ENCODE assay signal across 15 cellular contexts in genomic region chr2:207734636-207735512, GRCh38. TPM values are rescaled to one million over a fixed set of nuclear protein-coding genes. Genes with fewer than 3 reads are reported as not detected.
DNase-seq lines count a peak whose midpoint lies in the region; ATAC-seq, FAIRE-seq and TF ChIP-seq lines count a peak whose summit lies in the region.
"Had no signal": no experiment of that assay in that cellular context is flagged by ENCODE, and none has a peak within 500 bp of the region (broad histone marks: within the 10 kb centered on the region; RNA-seq: fewer than 3 reads in every experiment).

No MANE protein-coding gene starts in this region.

- H3K36me3 ChIP-seq in small intestine (ENCODE audit: control insufficient read depth in 2 of 2, insufficient read depth in 2 of 2, low read length in 2 of 2), result peaks cover 0 to 6% of the 10 kb centered on the region in 2 donors
- H3K36me3 ChIP-seq in psoas muscle (ENCODE audit: insufficient read depth in 1 of 2, low read depth in 1 of 2), result peaks cover 0 to 26% of the 10 kb centered on the region in 2 donors

- H3K9me3 Mint-ChIP-seq in WTC11, result peaks cover 4% of the 10 kb centered on the region; the same call in 1 of the 2 replicates
- H3K9me3 Mint-ChIP-seq: CD4-positive, CD25-positive, alpha-beta regulatory T cell; H9 had no signal

- H3K9me3 ChIP-seq in small intestine (ENCODE audit: control insufficient read depth, low read depth), result no peaks in the 10 kb centered on the region
- H3K9me3 ChIP-seq in psoas muscle, result no peaks in the 10 kb centered on the region

- H3K27me3 Mint-ChIP-seq in WTC11 (ENCODE audit: low read depth), result no peaks in the 10 kb centered on the region
- H3K27me3 Mint-ChIP-seq: CD4-positive, CD25-positive, alpha-beta regulatory T cell had no signal

- no peaks in the 10 kb centered on the region for H3K4me1 Mint-ChIP-seq in WTC11
- H3K4me1 Mint-ChIP-seq: H9 had no signal

- 39 to 71% (median 52%) methylated on average over 4 of the region's 4 CpGs for WGBS in small intestine, 3 donors
- 92 to 96% (median 92%) methylated on average over 4 of the region's 4 CpGs for WGBS in psoas muscle, 3 donors

- H3K4me1 ChIP-seq in small intestine (ENCODE audit: control insufficient read depth in 2 of 2, insufficient read depth in 1 of 2, low read depth in 1 of 2, low read length in 1 of 2) (no peaks in the 10 kb centered on the region), psoas muscle (no peaks in the 10 kb centered on the region)

- no peak overlapping the region for H3K4me3 Mint-ChIP-seq in WTC11
- H3K4me3 Mint-ChIP-seq: CD4-positive, CD25-positive, alpha-beta regulatory T cell; H9 had no signal

- intact Hi-C loops in left colon (cut with DNase I, micrococcal nuclease), result no loop called here
- intact Hi-C loops in psoas muscle (cut with DNase I), result loop anchor here in 1 of 2 donors (5.0 kb wide), 1 partner anchor 108 kb away; the partner anchor contains the start of gene METTL21A

- TF ChIP-seq POLR2A in GM12891 (IDR thresholded peaks at IDR 0.05; ENCODE audit: low read depth, low read length), result no peak

- peaks cover 26% of the 10 kb centered on the region for H3K36me3 Mint-ChIP-seq in WTC11

- CTCF ChIA-PET in WTC11 (lab: Charles Lee), result interaction anchor here (1.0 to 1.9 kb wide), 3 partner anchors 108 to 339 kb away, joined by 3 to 6 read pairs (median 4); no protein-coding TSS in a partner anchor

- H3K4me3 ChIP-seq in small intestine (ENCODE audit: low read depth in 1 of 2, low read length in 2 of 2), result no peak overlapping the region
- H3K4me3 ChIP-seq in psoas muscle, result no peak overlapping the region
- H3K4me3 ChIP-seq: SK-N-MC had no signal

- H3K27ac ChIP-seq in small intestine (ENCODE audit: low read depth in 1 of 2, low read length in 1 of 2) (no peak overlapping the region), psoas muscle (no peak overlapping the region)
- H3K27ac ChIP-seq: SK-N-MC had no signal

- FAIRE-seq in GM12891 (lab: Jason Lieb, UNC) (peak; percentile 47), small intestine (lab: Jason Lieb, UNC) (peak; percentile 89)

- DNase-seq in GM12891 (ENCODE audit: insufficient read length, low spot score) (no peak), WTC11 (ENCODE audit: low spot score) (no peak), left colon (no peak), small intestine (peak; percentile 90), NCI-H187 (lab: John Stamatoyannopoulos, UW) (no peak), NCI-H2227 (lab: John Stamatoyannopoulos, UW; ENCODE audit: unreplicated experiment) (no peak), psoas muscle (no peak)
- DNase-seq: CD4-positive, CD25-positive, alpha-beta regulatory T cell; H9; KG1; NCI-H1436; NCI-H2081 treated with DMSO at 0.1 percent for 48 hours; NCI-H2227 treated with DMSO at 0.1 percent for 48 hours; Right ventricle myocardium superior had no signal

- POLR2A ChIA-PET in WTC11 (lab: Charles Lee), result interaction anchor here (0.6 to 0.8 kb wide), 2 partner anchors 219 to 255 kb away, joined by 3 read pairs; no protein-coding TSS in a partner anchor

- 0 out of 2 replicates have a peak overlapping the region, but pooled peaks have one; percentile 12 for H3K27ac Mint-ChIP-seq in WTC11
- H3K27ac Mint-ChIP-seq: CD4-positive, CD25-positive, alpha-beta regulatory T cell had no signal

- no peaks in the 10 kb centered on the region for H3K27me3 ChIP-seq in small intestine (ENCODE audit: control insufficient read depth in 2 of 2, insufficient read depth in 2 of 2, low read length in 2 of 2)
- no peaks in the 10 kb centered on the region for H3K27me3 ChIP-seq in psoas muscle (ENCODE audit: insufficient read depth in 3 of 3, low read length in 2 of 3)

- TF ChIP-seq CTCF in WTC11 (IDR thresholded peaks at IDR 0.05), result no peak
- no peak for TF ChIP-seq CTCF in psoas muscle (IDR thresholded peaks at IDR 0.05)

- ATAC-seq in WTC11 (no peak), left colon (peak; percentile 92), psoas muscle (no peak)

TF ChIP-seq in GM12891, 5 proteins besides CTCF, POLR2A, EP300 and RAD21:
- TF ChIP-seq POU2F2 (IDR thresholded peaks at IDR 0.05; ENCODE audit: low read depth, low read length) (no peak), PAX5 (IDR thresholded peaks at IDR 0.05; ENCODE audit: insufficient read depth, low read length, severe bottlenecking) (no peak), SPI1 (IDR thresholded peaks at IDR 0.05; ENCODE audit: low read depth, low read length) (no peak)

TF ChIP-seq in WTC11, 78 proteins besides CTCF, POLR2A, EP300 and RAD21 (continues in another document):
- TF ChIP-seq IRF2 (CRISPR knock-in tag; IDR thresholded peaks at IDR 0.05; ENCODE audit: borderline replicate concordance, low read depth) (no peak), SMAD4 (CRISPR knock-in tag; IDR thresholded peaks at IDR 0.05) (no peak), TP53 (CRISPR knock-in tag; IDR thresholded peaks at IDR 0.05) (no peak), NR3C1 (CRISPR knock-in tag; conservative IDR thresholded peaks at IDR 0.05; ENCODE audit: low read depth) (no peak), FOXK1 (CRISPR knock-in tag; IDR thresholded peaks at IDR 0.05) (no peak), ATF3 (CRISPR knock-in tag; conservative IDR thresholded peaks at IDR 0.05) (no peak), ELF4 (CRISPR knock-in tag; IDR thresholded peaks at IDR 0.05; ENCODE audit: low read depth) (no peak), AFF4 (CRISPR knock-in tag; IDR thresholded peaks at IDR 0.05; ENCODE audit: borderline replicate concordance) (no peak), ZNF425 (CRISPR knock-in tag; conservative IDR thresholded peaks at IDR 0.05) (no peak), ZNF416 (CRISPR knock-in tag; IDR thresholded peaks at IDR 0.05) (no peak), JAZF1 (CRISPR knock-in tag; IDR thresholded peaks at IDR 0.05) (no peak)

RNA-seq across cellular contexts. Expression of gene CCNYL1, which starts 23.4 kb away (rescaled TPM):
- polyA plus RNA-seq in GM12891 (2012; ENCODE audit: low read depth, missing spikeins), result 3.8 TPM
- 26.6 to 31.6 TPM (median 28.1 TPM) in 3 replicates for total RNA-seq in WTC11 (2021)
- total RNA-seq in left colon, result 10 to 100 TPM; 38.6 to 51.4 TPM
- 10 to 100 TPM in 2 of 3 donors, 1 to 10 TPM in 1; 8.2 to 15.2 (median 15.1) TPM for polyA plus RNA-seq in small intestine
- total RNA-seq in psoas muscle, result 1 to 10 TPM; 6.8 to 9.7 (median 7.6) TPM
- 10 to 100 TPM in 1 of 3 donors, 1 to 10 TPM in 2; 6.1 to 15.7 (median 8.5) TPM for polyA plus RNA-seq in psoas muscle

RNA-seq across cellular contexts. Expression of gene FZD5, which starts 34.8 kb away (rescaled TPM):
- polyA plus RNA-seq in GM12891 (2012; ENCODE audit: low read depth, missing spikeins), result 0.18 TPM
- total RNA-seq in WTC11 (2021) (52.8 to 103 TPM (median 53.7 TPM) in 3 replicates), left colon (100 to 1,000 TPM; 109 to 147 TPM), psoas muscle (1 to 10 TPM; 2.5 to 3.5 (median 2.7) TPM)
- polyA plus RNA-seq in small intestine (10 to 100 TPM in 2 of 3 donors, 1 to 10 TPM in 1; 8.7 to 18.5 (median 10.3) TPM), psoas muscle (1 to 10 TPM; 1.2 to 1.8 (median 1.5) TPM)

Comparison
In these comparisons a context has a peak if more than half of its experiments do, and no peak if none do; other contexts are left out.
1. RNA of gene FZD5, which starts 34.8 kb away (total RNA-seq): 109 to 147 TPM in left colon and 52.8 to 103 TPM in WTC11; 2.5 to 3.5 TPM in psoas muscle; every median in the first group is over 10 times any median in the second.